In the genomic region with DNA sequence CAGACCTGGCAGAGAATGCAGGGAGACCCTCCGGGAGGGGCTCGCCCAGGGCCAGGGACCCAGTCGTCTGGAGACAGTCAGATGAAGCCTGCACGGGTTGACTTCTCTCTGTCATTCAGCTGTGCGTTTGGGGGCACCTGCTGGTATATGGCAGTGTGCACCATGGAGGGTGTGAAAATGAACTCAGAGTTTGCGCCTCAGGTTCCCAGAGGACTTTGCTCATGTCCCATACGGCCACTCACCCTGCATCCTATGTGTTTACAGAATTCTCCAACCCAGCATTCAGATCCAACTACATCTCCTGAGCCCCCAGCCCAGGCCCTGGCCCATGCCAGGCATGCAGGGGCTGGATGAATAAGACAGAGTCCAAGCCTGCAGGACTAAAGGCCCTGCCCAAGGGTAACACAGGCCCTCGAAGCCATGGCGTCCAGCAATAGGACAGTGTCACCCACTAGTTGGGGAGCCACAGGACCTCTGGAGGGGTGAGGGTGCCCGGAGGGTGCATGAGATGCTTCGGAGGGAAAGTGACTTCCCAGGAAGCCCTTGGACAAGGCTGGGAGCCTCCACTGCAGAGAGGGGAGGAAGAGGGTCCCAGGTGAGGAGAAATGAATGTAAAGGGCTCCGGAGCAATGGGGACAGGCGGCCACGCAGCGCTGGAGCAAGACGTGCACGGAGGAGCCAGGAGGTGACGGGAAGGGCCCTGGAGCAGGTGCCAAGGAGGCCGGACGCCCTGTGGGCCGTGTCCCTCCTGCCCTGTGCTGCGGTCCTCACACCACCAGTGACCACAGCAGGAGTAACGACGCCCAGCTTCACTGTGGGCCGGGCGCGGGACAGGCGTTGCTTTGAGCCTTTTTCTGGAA, we compare ENCODE assay signal across 1 cellular context.
TF ChIP-seq lines count a peak whose summit lies in the region.

No MANE protein-coding gene starts in this region.

TF ChIP-seq in IMR-90, 13 proteins besides CTCF, POLR2A, EP300 and RAD21:
- TF ChIP-seq MXI1 (IDR thresholded peaks at IDR 0.05; ENCODE audit: borderline replicate concordance, low read depth, low read length) (no peak), NFE2L2 (IDR thresholded peaks at IDR 0.05; ENCODE audit: low read depth, low read length) (no peak), MAFK (IDR thresholded peaks at IDR 0.05; ENCODE audit: low read depth, low read length) (no peak), RFX5 (IDR thresholded peaks at IDR 0.05; ENCODE audit: low read depth, low read length) (no peak), BHLHE40 (IDR thresholded peaks at IDR 0.05; ENCODE audit: low read depth, low read length) (no peak)
- TF ChIP-seq, protein P1, sequence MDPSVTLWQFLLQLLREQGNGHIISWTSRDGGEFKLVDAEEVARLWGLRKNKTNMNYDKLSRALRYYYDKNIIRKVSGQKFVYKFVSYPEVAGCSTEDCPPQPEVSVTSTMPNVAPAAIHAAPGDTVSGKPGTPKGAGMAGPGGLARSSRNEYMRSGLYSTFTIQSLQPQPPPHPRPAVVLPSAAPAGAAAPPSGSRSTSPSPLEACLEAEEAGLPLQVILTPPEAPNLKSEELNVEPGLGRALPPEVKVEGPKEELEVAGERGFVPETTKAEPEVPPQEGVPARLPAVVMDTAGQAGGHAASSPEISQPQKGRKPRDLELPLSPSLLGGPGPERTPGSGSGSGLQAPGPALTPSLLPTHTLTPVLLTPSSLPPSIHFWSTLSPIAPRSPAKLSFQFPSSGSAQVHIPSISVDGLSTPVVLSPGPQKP (IDR thresholded peaks at IDR 0.05; ENCODE audit: borderline replicate concordance, low read depth, low read length): no peak
